3 cellular contexts compared by ENCODE assay signal in the genomic region with DNA sequence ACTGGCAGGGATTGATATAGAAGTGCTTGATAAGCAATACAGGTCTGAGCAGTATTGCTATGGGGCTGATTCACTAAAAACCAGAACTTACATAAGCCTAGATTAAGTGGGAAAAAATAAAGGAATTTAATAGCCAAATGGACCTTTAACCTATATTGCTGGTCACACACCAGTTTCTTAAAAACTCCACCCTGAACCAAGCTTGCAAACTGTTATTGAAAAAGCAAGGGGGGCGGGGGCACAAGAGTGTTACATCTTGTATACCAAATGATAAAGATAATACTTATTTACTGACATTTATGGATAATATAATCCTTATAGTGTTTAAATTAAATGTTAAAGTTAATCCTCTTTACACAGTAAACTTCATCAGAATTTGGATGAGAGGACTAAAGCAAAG.
TF ChIP-seq lines count a peak whose summit lies in the region.

No MANE protein-coding gene starts in this region.

TF ChIP-seq in A549, 52 proteins besides CTCF, POLR2A, EP300 and RAD21 (continued from another document):
- TF ChIP-seq HOXA7 (CRISPR knock-in tag; IDR thresholded peaks at IDR 0.05) (no peak), NR3C1 (IDR thresholded peaks at IDR 0.05) (no peak), EHF (CRISPR knock-in tag; IDR thresholded peaks at IDR 0.05) (no peak), SMC3 (IDR thresholded peaks at IDR 0.05) (no peak)
TF ChIP-seq in A549: peak in this region for 0.

TF ChIP-seq in HCT116, 20 proteins besides CTCF, POLR2A, EP300 and RAD21 (continued from another document):
- TF ChIP-seq EGR1 (IDR thresholded peaks at IDR 0.05; ENCODE audit: low read depth): no peak
- no peak for TF ChIP-seq ELF1 (IDR thresholded peaks at IDR 0.05; ENCODE audit: borderline replicate concordance, low read depth)
- TF ChIP-seq JUND (IDR thresholded peaks at IDR 0.05): no peak
- TF ChIP-seq FOSL1 (IDR thresholded peaks at IDR 0.05; ENCODE audit: low read depth): no peak
- TF ChIP-seq, protein P1, sequence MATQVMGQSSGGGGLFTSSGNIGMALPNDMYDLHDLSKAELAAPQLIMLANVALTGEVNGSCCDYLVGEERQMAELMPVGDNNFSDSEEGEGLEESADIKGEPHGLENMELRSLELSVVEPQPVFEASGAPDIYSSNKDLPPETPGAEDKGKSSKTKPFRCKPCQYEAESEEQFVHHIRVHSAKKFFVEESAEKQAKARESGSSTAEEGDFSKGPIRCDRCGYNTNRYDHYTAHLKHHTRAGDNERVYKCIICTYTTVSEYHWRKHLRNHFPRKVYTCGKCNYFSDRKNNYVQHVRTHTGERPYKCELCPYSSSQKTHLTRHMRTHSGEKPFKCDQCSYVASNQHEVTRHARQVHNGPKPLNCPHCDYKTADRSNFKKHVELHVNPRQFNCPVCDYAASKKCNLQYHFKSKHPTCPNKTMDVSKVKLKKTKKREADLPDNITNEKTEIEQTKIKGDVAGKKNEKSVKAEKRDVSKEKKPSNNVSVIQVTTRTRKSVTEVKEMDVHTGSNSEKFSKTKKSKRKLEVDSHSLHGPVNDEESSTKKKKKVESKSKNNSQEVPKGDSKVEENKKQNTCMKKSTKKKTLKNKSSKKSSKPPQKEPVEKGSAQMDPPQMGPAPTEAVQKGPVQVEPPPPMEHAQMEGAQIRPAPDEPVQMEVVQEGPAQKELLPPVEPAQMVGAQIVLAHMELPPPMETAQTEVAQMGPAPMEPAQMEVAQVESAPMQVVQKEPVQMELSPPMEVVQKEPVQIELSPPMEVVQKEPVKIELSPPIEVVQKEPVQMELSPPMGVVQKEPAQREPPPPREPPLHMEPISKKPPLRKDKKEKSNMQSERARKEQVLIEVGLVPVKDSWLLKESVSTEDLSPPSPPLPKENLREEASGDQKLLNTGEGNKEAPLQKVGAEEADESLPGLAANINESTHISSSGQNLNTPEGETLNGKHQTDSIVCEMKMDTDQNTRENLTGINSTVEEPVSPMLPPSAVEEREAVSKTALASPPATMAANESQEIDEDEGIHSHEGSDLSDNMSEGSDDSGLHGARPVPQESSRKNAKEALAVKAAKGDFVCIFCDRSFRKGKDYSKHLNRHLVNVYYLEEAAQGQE (IDR thresholded peaks at IDR 0.05; ENCODE audit: low read depth): no peak
- TF ChIP-seq TCF7L2 (IDR thresholded peaks at IDR 0.05; ENCODE audit: borderline replicate concordance, extremely low read depth, insufficient read depth, insufficient read length): no peak
- TF ChIP-seq ZFX (IDR thresholded peaks at IDR 0.05): no peak
- TF ChIP-seq CBX3 (IDR thresholded peaks at IDR 0.05; ENCODE audit: low read depth): no peak
- TF ChIP-seq MAX (IDR thresholded peaks at IDR 0.05): no peak
- TF ChIP-seq SRF (IDR thresholded peaks at IDR 0.05; ENCODE audit: low read depth): no peak
- TF ChIP-seq SP1 (IDR thresholded peaks at IDR 0.05; ENCODE audit: low read depth): no peak
- TF ChIP-seq EZH2phosphoT487 (IDR thresholded peaks at IDR 0.05; ENCODE audit: borderline replicate concordance): no peak
- TF ChIP-seq, protein P2, sequence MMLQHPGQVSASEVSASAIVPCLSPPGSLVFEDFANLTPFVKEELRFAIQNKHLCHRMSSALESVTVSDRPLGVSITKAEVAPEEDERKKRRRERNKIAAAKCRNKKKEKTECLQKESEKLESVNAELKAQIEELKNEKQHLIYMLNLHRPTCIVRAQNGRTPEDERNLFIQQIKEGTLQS (IDR thresholded peaks at IDR 0.05): no peak
- no peak for TF ChIP-seq SIN3A (IDR thresholded peaks at IDR 0.05; ENCODE audit: low read depth)
- TF ChIP-seq EZH2 (IDR thresholded peaks at IDR 0.05): no peak
- no peak for TF ChIP-seq ZBTB33 (IDR thresholded peaks at IDR 0.05; ENCODE audit: extremely low read depth, insufficient replicate concordance, low read length)
- no peak for TF ChIP-seq CEBPB (IDR thresholded peaks at IDR 0.05; ENCODE audit: low read depth)
- TF ChIP-seq POLR2AphosphoS5 (IDR thresholded peaks at IDR 0.05; ENCODE audit: low read depth, low read length): no peak
- TF ChIP-seq ZNF274 (IDR thresholded peaks at IDR 0.05; ENCODE audit: low read depth, low read length): no peak
TF ChIP-seq in HCT116: peak in this region for 0.

TF ChIP-seq in HEK293T, 16 proteins besides CTCF, POLR2A, EP300 and RAD21 (continued from another document):
- no peak for TF ChIP-seq NFRKB (IDR thresholded peaks at IDR 0.05)
- TF ChIP-seq TARDBP (IDR thresholded peaks at IDR 0.05): no peak
- no peak for TF ChIP-seq L3MBTL2 (conservative IDR thresholded peaks at IDR 0.05)
- TF ChIP-seq SUZ12 (IDR thresholded peaks at IDR 0.05): no peak
- no peak for TF ChIP-seq ZNF384 (IDR thresholded peaks at IDR 0.05)
- TF ChIP-seq FOXK2 (IDR thresholded peaks at IDR 0.05): no peak
- no peak for TF ChIP-seq FOXA1 (IDR thresholded peaks at IDR 0.05)
- no peak for TF ChIP-seq FOXM1 (IDR thresholded peaks at IDR 0.05; ENCODE audit: borderline replicate concordance)
- TF ChIP-seq PKNOX1 (IDR thresholded peaks at IDR 0.05): no peak
TF ChIP-seq in HEK293T: peak in this region for 0.
